ENCODE assay signal across 8 cellular contexts in the genomic region with DNA sequence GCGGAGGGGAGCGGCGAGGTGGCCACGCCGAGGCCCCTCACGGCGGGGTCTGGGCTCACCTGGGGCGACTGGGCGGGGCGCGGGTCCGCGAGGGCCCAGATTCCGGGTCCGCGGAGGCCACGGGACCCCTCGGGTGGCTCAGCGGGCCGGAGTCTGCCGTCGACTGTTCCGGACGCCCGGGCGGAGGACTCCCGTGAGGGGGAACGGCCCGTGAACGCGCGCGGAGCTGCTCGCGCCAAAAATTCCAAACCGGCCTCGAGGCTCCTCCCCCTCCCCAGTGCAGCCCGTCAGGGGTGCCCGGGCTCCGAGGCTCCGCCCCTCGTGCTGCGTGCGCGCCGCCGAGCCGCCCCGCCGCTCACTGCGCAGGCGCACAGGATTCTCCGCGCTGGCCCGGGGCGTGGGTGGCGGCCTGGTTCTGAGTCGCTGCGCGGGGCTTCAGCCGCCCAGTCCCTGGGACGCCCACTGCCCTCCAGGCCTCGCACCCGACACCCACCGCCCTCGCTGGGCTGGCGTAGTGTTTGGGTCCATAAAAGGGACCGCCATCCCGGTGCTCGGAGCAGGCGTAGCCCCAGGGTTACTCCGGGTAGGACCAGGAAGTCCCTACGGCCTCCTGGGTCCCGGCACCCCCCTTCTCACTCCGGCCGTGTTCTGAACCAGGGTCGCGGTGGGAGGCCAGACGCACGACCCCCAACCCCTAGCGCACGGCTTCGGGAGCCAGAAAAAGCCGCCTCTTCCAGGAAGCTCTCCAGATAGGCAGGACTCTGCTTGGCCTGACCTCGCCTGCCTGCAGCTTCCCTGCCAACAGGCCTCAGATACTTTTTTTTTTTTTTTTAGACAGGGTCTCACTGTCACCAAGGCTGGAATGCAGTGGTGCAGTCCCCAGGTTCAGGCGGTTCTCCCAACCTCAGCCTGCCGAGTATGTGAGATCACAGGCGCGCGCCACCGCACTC. TPM values are rescaled to one million over a fixed set of nuclear protein-coding genes. Genes with fewer than 3 reads are reported as not detected.
DNase-seq lines count a peak whose midpoint lies in the region; ATAC-seq and TF ChIP-seq lines count a peak whose summit lies in the region.

Gene PKMYT1, minus strand, starts transcription at position 220 of the 950 bp plus-strand sequence. CDS start 789 bp downstream, outside the sequence.

- CTCF ChIA-PET in naive thymus-derived CD4-positive, alpha-beta T cell (lab: Charles Lee): interaction anchor here (0.6 to 1.2 kb wide), 3 partner anchors 53 to 1237 kb away, joined by 3 read pairs; no protein-coding TSS in a partner anchor

- H3K9me3 Mint-ChIP-seq in naive thymus-derived CD4-positive, alpha-beta T cell: peaks cover 0 to 2% (median 0%) of the 10 kb centered on the region in 11 donors
- no peaks in the 10 kb centered on the region for H3K9me3 Mint-ChIP-seq in stimulated activated memory B cell treated with anti-CD40 and anti-IgM and Interleukin-4, amounts not matched to agents 10 μg/mL and 1 μg/mL and 100 μg/mL, for 72 hours

- intact Hi-C loops in naive thymus-derived CD4-positive, alpha-beta T cell (cut with micrococcal nuclease): loop anchor here (1.0 to 5.0 kb wide), 8 partner anchors 10 to 98 kb away; partner anchors contain the start of genes FLYWCH1 (in 1 of the 2), FLYWCH2 (in 1 of the 2), PAQR4 (in 1 of the 2) and THOC6 (in 1 of the 2)

- peaks cover 0 to 4% (median 0%) of the 10 kb centered on the region in 5 donors for H3K36me3 Mint-ChIP-seq in naive thymus-derived CD4-positive, alpha-beta T cell
- no peaks in the 10 kb centered on the region for H3K36me3 Mint-ChIP-seq in stimulated activated memory B cell treated with anti-CD40 and anti-IgM and Interleukin-4, amounts not matched to agents 10 μg/mL and 1 μg/mL and 100 μg/mL, for 72 hours

- no peak for TF ChIP-seq CTCF in fibroblast of lung (conservative IDR thresholded peaks at IDR 0.05 in 1 of 2, IDR thresholded peaks at IDR 0.05 in 1 of 2; ENCODE audit: low read depth in 1 of 2, low read length in 2 of 2)

- H3K27ac Mint-ChIP-seq in naive thymus-derived CD4-positive, alpha-beta T cell: peak within 1 kb of the TSS in 8 of 9 donors; percentile 65 to 89 (median 78)
- H3K27ac Mint-ChIP-seq in stimulated activated memory B cell treated with anti-CD40 and anti-IgM and Interleukin-4, amounts not matched to agents 10 μg/mL and 1 μg/mL and 100 μg/mL, for 72 hours: peak within 1 kb of the TSS; percentile 88

- POLR2A ChIA-PET in naive thymus-derived CD4-positive, alpha-beta T cell (lab: Charles Lee): interaction anchor here (0.6 to 3.2 kb wide), 17 partner anchors 8 to 1517 kb away, joined by 3 to 17 read pairs (median 3); partner anchors contain the start of genes BICDL2, FLYWCH1, FLYWCH2 and HCFC1R1

- H4K20me1 ChIP-seq in fibroblast of lung (ENCODE audit: control insufficient read depth, extremely low read depth, insufficient read depth, low read length): no peaks in the 10 kb centered on the region

- peaks cover 0 to 2% (median 0%) of the 10 kb centered on the region in 5 donors for H3K27me3 Mint-ChIP-seq in naive thymus-derived CD4-positive, alpha-beta T cell
- H3K27me3 Mint-ChIP-seq in stimulated activated memory B cell treated with anti-CD40 and anti-IgM and Interleukin-4, amounts not matched to agents 10 μg/mL and 1 μg/mL and 100 μg/mL, for 72 hours: peaks cover 17% of the 10 kb centered on the region

- peak within 1 kb of the TSS; percentile 72 to 91 (median 82) for H3K4me3 Mint-ChIP-seq in naive thymus-derived CD4-positive, alpha-beta T cell
- peak within 1 kb of the TSS; percentile 89 for H3K4me3 Mint-ChIP-seq in stimulated activated memory B cell treated with anti-CD40 and anti-IgM and Interleukin-4, amounts not matched to agents 10 μg/mL and 1 μg/mL and 100 μg/mL, for 72 hours

- peaks cover 9 to 29% (median 14%) of the 10 kb centered on the region in 7 donors for H3K4me1 Mint-ChIP-seq in naive thymus-derived CD4-positive, alpha-beta T cell
- peaks cover 23% of the 10 kb centered on the region for H3K4me1 Mint-ChIP-seq in stimulated activated memory B cell treated with anti-CD40 and anti-IgM and Interleukin-4, amounts not matched to agents 10 μg/mL and 1 μg/mL and 100 μg/mL, for 72 hours

- DNase-seq in DMS79 (lab: John Stamatoyannopoulos, UW): peak; percentile 62
- DNase-seq in KG1 (lab: John Stamatoyannopoulos, UW): peak; percentile 86
- peak; percentile 81 for DNase-seq in RPMI7951 (ENCODE audit: low read depth)
- DNase-seq in activated T-helper 1 cell treated with anti-CD3 and anti-CD28 coated beads, Interleukin-2, amount 50 U/mL, for 16 hours (ENCODE audit: low read depth in 1 of 2, low spot score in 1 of 2): peak; percentile 87 to 96
- DNase-seq in fibroblast of lung (ENCODE audit: low read depth in 2 of 2): peak; percentile 65 to 79
- DNase-seq in naive thymus-derived CD4-positive, alpha-beta T cell: peak; percentile 86 to 100 (median 96)

- peak within 1 kb of the TSS; percentile 91 for H3K4me2 ChIP-seq in fibroblast of lung (ENCODE audit: extremely low read depth, insufficient read depth, low read length)

- H2AFZ ChIP-seq in fibroblast of lung (ENCODE audit: low read length): peak within 1 kb of the TSS; percentile 76

- H3K4me3 ChIP-seq in fibroblast of lung (replicated peaks in 1 of 4; ENCODE audit: control extremely low read depth in 1 of 4, insufficient read depth in 1 of 4, low read depth in 3 of 4, low read length in 4 of 4): peak within 1 kb of the TSS; percentile 60 to 85 (median 72)
- H3K4me3 ChIP-seq in naive thymus-derived CD4-positive, alpha-beta T cell (ENCODE audit: low read length): peak within 1 kb of the TSS; percentile 73

- ATAC-seq in GM21723 (IDR thresholded peaks at IDR 0.05; ENCODE audit: unreplicated experiment): peak; percentile 62
- peak; percentile 97 for ATAC-seq in naive thymus-derived CD4-positive, alpha-beta T cell
- ATAC-seq in stimulated activated memory B cell treated with anti-CD40 and anti-IgM and Interleukin-4, amounts not matched to agents 10 μg/mL and 1 μg/mL and 100 μg/mL, for 72 hours: peak; percentile 91

- H3K9me3 ChIP-seq in fibroblast of lung (ENCODE audit: control insufficient read depth, insufficient read depth, low read depth, low read length): no peaks in the 10 kb centered on the region
- H3K9me3 ChIP-seq in naive thymus-derived CD4-positive, alpha-beta T cell (ENCODE audit: control insufficient read depth in 2 of 3, low read length in 3 of 3): no peaks in the 10 kb centered on the region

- peaks cover 8% of the 10 kb centered on the region for H3K4me1 ChIP-seq in fibroblast of lung (ENCODE audit: control insufficient read depth, extremely low read depth, insufficient read depth, low read length)
- H3K4me1 ChIP-seq in naive thymus-derived CD4-positive, alpha-beta T cell (ENCODE audit: control insufficient read depth in 2 of 2, insufficient read depth in 2 of 2, low read length in 2 of 2): peaks cover 5 to 6% of the 10 kb centered on the region in 2 donors

- peak within 1 kb of the TSS; percentile 83 for H3K27ac ChIP-seq in fibroblast of lung (ENCODE audit: insufficient read depth, low read length)
- H3K27ac ChIP-seq in naive thymus-derived CD4-positive, alpha-beta T cell (ENCODE audit: low read depth, low read length): peak within 1 kb of the TSS; percentile 94

- H3K79me2 ChIP-seq in fibroblast of lung (ENCODE audit: control insufficient read depth, insufficient read depth, low read length): peaks cover 5% of the 10 kb centered on the region

- H3K27me3 ChIP-seq in fibroblast of lung (ENCODE audit: control insufficient read depth, insufficient read depth, low read length): no peaks in the 10 kb centered on the region
- no peaks in the 10 kb centered on the region for H3K27me3 ChIP-seq in naive thymus-derived CD4-positive, alpha-beta T cell (ENCODE audit: control insufficient read depth in 2 of 2, insufficient read depth in 2 of 2, low read length in 2 of 2)

- peaks cover 2% of the 10 kb centered on the region for H3K36me3 ChIP-seq in fibroblast of lung (ENCODE audit: control insufficient read depth, insufficient read depth, low read length)
- no peaks in the 10 kb centered on the region for H3K36me3 ChIP-seq in naive thymus-derived CD4-positive, alpha-beta T cell (ENCODE audit: control insufficient read depth in 2 of 3, insufficient read depth in 3 of 3, low read length in 3 of 3)

- H3K9ac ChIP-seq in fibroblast of lung (ENCODE audit: insufficient read depth, low read length): peak within 1 kb of the TSS; percentile 88

RNA-seq across cellular contexts. Expression of gene PKMYT1, which starts in this region (rescaled TPM):
- 27.3 and 33.5 TPM in 2 replicates for total RNA-seq in RPMI7951 (2014; rRNA removed; shearing (Covaris generic))
- 0.26 and 1.2 TPM in 2 replicates for total RNA-seq in fibroblast of lung
- 2.7 and 8.3 TPM in 2 replicates for polyA plus RNA-seq in fibroblast of lung
- 6.9 and 26.3 TPM in 2 replicates for polyA plus RNA-seq in fibroblast of lung (2012)
- polyA minus RNA-seq in fibroblast of lung (ENCODE audit: low replicate concordance): 6.2 and 11.7 TPM in 2 replicates
- 10 to 100 TPM in 1 of 5 experiments, under 1 TPM in 1, not detected in 3; 0.93 to 89.1 TPM for total RNA-seq in naive thymus-derived CD4-positive, alpha-beta T cell
- polyA plus RNA-seq in naive thymus-derived CD4-positive, alpha-beta T cell: not detected

Comparison
In these comparisons a context has a peak if more than half of its experiments do, and no peak if none do; other contexts are left out.
1. Peak in every context shown above with its lines: DNase-seq, ATAC-seq, H3K4me3 ChIP-seq and H3K27ac ChIP-seq.